Comparison of ENCODE assay signal across 17 cellular contexts in the genomic region with DNA sequence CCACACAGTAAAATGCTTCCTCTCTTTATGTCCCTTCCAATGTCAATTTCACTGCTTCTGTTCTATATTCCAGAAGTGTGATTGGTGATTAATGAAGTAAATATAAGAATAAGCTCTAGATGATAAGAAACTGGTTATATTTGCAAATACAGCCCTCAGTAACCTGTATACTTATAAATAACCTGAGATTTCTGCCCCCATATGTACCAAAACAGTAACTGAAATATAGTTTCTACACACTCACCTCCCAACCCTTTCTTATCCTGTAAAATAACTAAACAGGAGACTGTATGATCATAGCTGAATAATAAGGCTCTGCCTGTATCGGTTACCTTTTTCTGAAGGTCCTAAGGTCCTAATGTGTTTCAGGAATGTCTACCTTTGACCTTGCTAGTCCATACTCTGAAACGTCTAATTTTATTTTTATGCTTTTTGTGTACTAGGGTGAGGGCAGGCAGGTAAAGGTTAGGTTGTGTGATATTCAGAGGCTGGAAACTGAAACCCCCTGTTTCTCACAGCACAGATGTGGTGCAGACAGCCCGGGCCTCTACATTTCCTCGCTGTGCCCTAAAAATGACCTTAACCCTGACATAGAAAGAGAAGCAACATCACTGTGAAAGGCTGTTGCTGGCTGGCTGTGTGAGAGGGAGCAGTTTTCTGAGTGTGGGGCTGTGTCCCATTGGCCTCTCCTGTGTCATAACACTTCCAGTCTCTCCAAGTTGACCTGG.
DNase-seq lines count a peak whose midpoint lies in the region; ATAC-seq, FAIRE-seq and TF ChIP-seq lines count a peak whose summit lies in the region.
"Had no signal": no experiment of that assay in that cellular context is flagged by ENCODE, and none has a peak within 500 bp of the region (broad histone marks: within the 10 kb centered on the region; RNA-seq: fewer than 3 reads in every experiment).

No MANE protein-coding gene starts in this region.

- no peak for TF ChIP-seq CTCF in esophagus squamous epithelium (IDR thresholded peaks at IDR 0.05)

- WGBS in esophagus squamous epithelium, 2 donors = 34 to 46% methylated on average over 4 of the region's 4 CpGs

- FAIRE-seq in GM12891 (lab: Jason Lieb, UNC) = peak; percentile 74
- FAIRE-seq: K562 had no signal

- no peaks in the 10 kb centered on the region for H3K9me3 ChIP-seq in esophagus squamous epithelium
- H3K9me3 ChIP-seq: colonic mucosa, left lung had no signal

- no peaks in the 10 kb centered on the region for H3K27me3 ChIP-seq in esophagus squamous epithelium
- H3K27me3 ChIP-seq: colonic mucosa, left lung had no signal

- in situ Hi-C loops in KBM-7 (cut with MboI; ENCODE audit: low pct_unique_long_range_greater_than_20kb, low sequenced_read_pairs) = no loop called here

- intact Hi-C loops in esophagus squamous epithelium (cut with DNase I) = no loop called here

- no peaks in the 10 kb centered on the region for H3K36me3 ChIP-seq in esophagus squamous epithelium
- H3K36me3 ChIP-seq: colonic mucosa, left lung had no signal

- TF ChIP-seq POLR2A in GM12891 (IDR thresholded peaks at IDR 0.05; ENCODE audit: low read depth, low read length) = no peak
- TF ChIP-seq POLR2A in esophagus squamous epithelium (IDR thresholded peaks at IDR 0.05) = no peak

- no peak overlapping the region for H3K27ac ChIP-seq in esophagus squamous epithelium
- H3K27ac ChIP-seq: colonic mucosa, GM23248, left lung had no signal

- no peaks in the 10 kb centered on the region for H3K4me1 ChIP-seq in esophagus squamous epithelium
- H3K4me1 ChIP-seq: colonic mucosa, left lung had no signal

- ATAC-seq in GM19395 (IDR thresholded peaks at IDR 0.05; ENCODE audit: unreplicated experiment) (peak; percentile 90), HG02759 (IDR thresholded peaks at IDR 0.05; ENCODE audit: unreplicated experiment) (peak; percentile 79), HG03442 (IDR thresholded peaks at IDR 0.05; ENCODE audit: unreplicated experiment) (peak; percentile 92)
- ATAC-seq: activated CD8-positive, alpha-beta T cell treated with anti-CD3 and anti-CD28 coated beads for 36 hours; K562; left lung; stimulated activated effector memory CD8-positive, alpha-beta T cell treated with anti-CD3 and anti-CD28 coated beads, Interleukin-12 subunit alpha, Interleukin-12 subunit beta, amount 100 ng/mL, for 72 hours had no signal

- DNase-seq in GM12891 (ENCODE audit: insufficient read length, low spot score) (no peak), esophagus squamous epithelium (lab: John Stamatoyannopoulos, UW) (no peak), anterior cingulate cortex (lab: John Stamatoyannopoulos, UW) (no peak), activated T-cell treated with anti-CD3 and anti-CD28 coated beads for 4 hours (no peak), KBM-7 (no peak)
- DNase-seq: ACHN; activated CD8-positive, alpha-beta T cell treated with anti-CD3 and anti-CD28 coated beads for 36 hours; activated naive CD4-positive, alpha-beta T cell treated with anti-CD3 and anti-CD28 coated beads, Interleukin-2, amount 50 U/mL, for 16 hours; colonic mucosa; DMS79; GM23248; left lung had no signal

- H3K4me3 ChIP-seq in esophagus squamous epithelium = no peak overlapping the region
- H3K4me3 ChIP-seq: colonic mucosa, GM23248, K562, left lung had no signal

TF ChIP-seq in GM12891, 5 proteins besides CTCF, POLR2A, EP300 and RAD21:
- TF ChIP-seq PAX5 (IDR thresholded peaks at IDR 0.05; ENCODE audit: insufficient read depth, low read length, severe bottlenecking) (no peak), TAF1 (IDR thresholded peaks at IDR 0.05; ENCODE audit: low read depth, low read length) (no peak), POU2F2 (IDR thresholded peaks at IDR 0.05; ENCODE audit: low read depth, low read length) (no peak), SPI1 (IDR thresholded peaks at IDR 0.05; ENCODE audit: low read depth, low read length) (no peak), POLR2AphosphoS5 (IDR thresholded peaks at IDR 0.05; ENCODE audit: low read depth, low read length) (no peak)
